In genomic region chr6:39228111-39228971, GRCh38 we compare ENCODE assay signal across 9 cellular contexts. TPM values are rescaled to one million over a fixed set of nuclear protein-coding genes. Genes with fewer than 3 reads are reported as not detected.
DNase-seq lines count a peak whose midpoint lies in the region; ATAC-seq, FAIRE-seq and TF ChIP-seq lines count a peak whose summit lies in the region.
"Had no signal": no experiment of that assay in that cellular context is flagged by ENCODE, and none has a peak within 500 bp of the region (broad histone marks: within the 10 kb centered on the region; RNA-seq: fewer than 3 reads in every experiment).

No MANE protein-coding gene starts in this region.

- H3K36me3 ChIP-seq in bronchial epithelial cell (ENCODE audit: control insufficient read depth, insufficient read depth, low read length) (no peaks in the 10 kb centered on the region), upper lobe of right lung (no peaks in the 10 kb centered on the region)

- H3K4me3 ChIP-seq in bronchial epithelial cell (ENCODE audit: low read depth, low read length) (peak overlapping the region; percentile 51), upper lobe of right lung (peak overlapping the region; percentile 64)

- H3K4me1 ChIP-seq in upper lobe of right lung, result peaks cover 33% of the 10 kb centered on the region

- intact Hi-C loops in upper lobe of right lung (cut with DNase I), result no loop called here

- no peak for ATAC-seq in upper lobe of right lung
- ATAC-seq in GM19351 (IDR thresholded peaks at IDR 0.05; ENCODE audit: unreplicated experiment), result no peak

- peaks cover 15% of the 10 kb centered on the region for H3K27me3 ChIP-seq in bronchial epithelial cell (ENCODE audit: control insufficient read depth, insufficient read depth, low read length)
- peaks cover 17% of the 10 kb centered on the region for H3K27me3 ChIP-seq in upper lobe of right lung

- peak overlapping the region; percentile 60 for H3K4me3 Mint-ChIP-seq in osteocyte (ENCODE audit: unreplicated experiment)

- no peaks in the 10 kb centered on the region for H3K9me3 Mint-ChIP-seq in osteocyte (ENCODE audit: unreplicated experiment)

- TF ChIP-seq CTCF in bronchial epithelial cell (IDR thresholded peaks at IDR 0.05; ENCODE audit: insufficient read depth, low read length, severe bottlenecking) (no peak), osteocyte (IDR thresholded peaks at IDR 0.05) (no peak), upper lobe of right lung (IDR thresholded peaks at IDR 0.05) (no peak), GM20000 (IDR thresholded peaks at IDR 0.05; ENCODE audit: extremely low read depth, missing control alignments) (no peak)

- no peaks in the 10 kb centered on the region for H3K36me3 Mint-ChIP-seq in osteocyte (ENCODE audit: unreplicated experiment)

- H3K9me3 ChIP-seq in upper lobe of right lung, result no peaks in the 10 kb centered on the region

- no peak for FAIRE-seq in bronchial epithelial cell (lab: Jason Lieb, UNC)

- peaks cover 58% of the 10 kb centered on the region for H3K27me3 Mint-ChIP-seq in osteocyte (ENCODE audit: unreplicated experiment)

- no peak overlapping the region for H3K27ac Mint-ChIP-seq in osteocyte (ENCODE audit: unreplicated experiment)

- H3K27ac ChIP-seq in upper lobe of right lung, result peak overlapping the region; percentile 51

- H3K4me1 Mint-ChIP-seq in osteocyte (ENCODE audit: unreplicated experiment), result peaks cover 8% of the 10 kb centered on the region

- peak; percentile 66 for DNase-seq in activated naive CD4-positive, alpha-beta T cell treated with Interleukin-2 at 50 U/mL for 16 hours
- DNase-seq in activated naive CD4-positive, alpha-beta T cell (lab: John Stamatoyannopoulos, UW), result no peak
- DNase-seq in bronchial epithelial cell (ENCODE audit: low read depth), result no peak
- no peak for DNase-seq in osteocyte (ENCODE audit: extremely low spot score, unreplicated experiment)
- no peak for DNase-seq in upper lobe of right lung
- no peak for DNase-seq in SKM-1 treated with dmso at 0.1 percent for 144 hours (lab: John Stamatoyannopoulos, UW; ENCODE audit: unreplicated experiment)
- DNase-seq in GM20000 (ENCODE audit: low spot score), result no peak
- DNase-seq: COR-L47 had no signal

RNA-seq across cellular contexts. Expression of gene KCNK5, which starts 0.9 kb away (rescaled TPM):
- total RNA-seq in bronchial epithelial cell, result 0.26 TPM in 2 replicates
- total RNA-seq in osteocyte, result not detected in 2 replicates
- total RNA-seq in upper lobe of right lung, result 10.0 TPM
